ENCODE assay signal across 9 cellular contexts in genomic region chr17:46977750-46978488, GRCh38. TPM values are rescaled to one million over a fixed set of nuclear protein-coding genes. Genes with fewer than 3 reads are reported as not detected.
DNase-seq lines count a peak whose midpoint lies in the region; ATAC-seq and TF ChIP-seq lines count a peak whose summit lies in the region.
"Had no signal": no experiment of that assay in that cellular context is flagged by ENCODE, and none has a peak within 500 bp of the region (broad histone marks: within the 10 kb centered on the region; RNA-seq: fewer than 3 reads in every experiment).

No MANE protein-coding gene starts in this region.

- no peaks in the 10 kb centered on the region for H3K36me3 Mint-ChIP-seq in T-helper 1 cell treated with Interleukin-12 subunit alpha and Interleukin-12 subunit beta and Interleukin-4 antibody, amounts not matched to agents 30 μg/mL and 1 μg/mL, for 36 hours (ENCODE audit: low read depth)
- H3K36me3 Mint-ChIP-seq in WTC11: peaks cover 5% of the 10 kb centered on the region
- no peaks in the 10 kb centered on the region for H3K36me3 Mint-ChIP-seq in stimulated activated memory B cell treated with anti-CD40 and anti-IgM and Interleukin-4, amounts not matched to agents 10 μg/mL and 1 μg/mL and 100 μg/mL, for 72 hours

- DNase-seq in T-helper 1 cell: no peak
- DNase-seq in WTC11 (ENCODE audit: low spot score): no peak
- DNase-seq in prostate gland (ENCODE audit: low spot score): no peak
- DNase-seq in NCI-H510A treated with DMSO at 0.1 percent for 48 hours (lab: John Stamatoyannopoulos, UW): no peak

- peaks cover 35% of the 10 kb centered on the region for H3K27me3 ChIP-seq in iPS-18a (ENCODE audit: control insufficient read depth, insufficient read depth, low read length)
- H3K27me3 ChIP-seq in prostate gland (replicated peaks; ENCODE audit: insufficient read depth): no peaks in the 10 kb centered on the region

- H3K4me3 ChIP-seq in iPS-18a (ENCODE audit: low read length) (peak overlapping the region; percentile 60), prostate gland (peak overlapping the region in 1 of 2 donors; percentile 46)

- H3K4me1 Mint-ChIP-seq in T-helper 1 cell treated with Interleukin-12 subunit alpha and Interleukin-12 subunit beta and Interleukin-4 antibody, amounts not matched to agents 30 μg/mL and 1 μg/mL, for 36 hours (ENCODE audit: low read depth): peaks cover 6% of the 10 kb centered on the region
- H3K4me1 Mint-ChIP-seq in WTC11: peaks cover 38% of the 10 kb centered on the region
- H3K4me1 Mint-ChIP-seq in stimulated activated memory B cell treated with anti-CD40 and anti-IgM and Interleukin-4, amounts not matched to agents 10 μg/mL and 1 μg/mL and 100 μg/mL, for 72 hours: peaks cover 10% of the 10 kb centered on the region

- H3K36me3 ChIP-seq in iPS-18a (ENCODE audit: control insufficient read depth, low read depth, low read length) (no peaks in the 10 kb centered on the region), prostate gland (no peaks in the 10 kb centered on the region)

- H3K27ac ChIP-seq in iPS-18a (ENCODE audit: low read length) (no peak overlapping the region), prostate gland (no peak overlapping the region)

- no peak overlapping the region for H3K27ac Mint-ChIP-seq in T-helper 1 cell treated with Interleukin-12 subunit alpha and Interleukin-12 subunit beta and Interleukin-4 antibody, amounts not matched to agents 30 μg/mL and 1 μg/mL, for 36 hours
- 0 out of 2 replicates have a peak overlapping the region, but pooled peaks have one; percentile 31 for H3K27ac Mint-ChIP-seq in WTC11
- H3K27ac Mint-ChIP-seq in stimulated activated memory B cell treated with anti-CD40 and anti-IgM and Interleukin-4, amounts not matched to agents 10 μg/mL and 1 μg/mL and 100 μg/mL, for 72 hours: no peak overlapping the region

- H3K9me3 ChIP-seq in iPS-18a (ENCODE audit: control insufficient read depth, low read depth, low read length): no peaks in the 10 kb centered on the region
- H3K9me3 ChIP-seq in prostate gland: no peaks in the 10 kb centered on the region

- peak overlapping the region; percentile 55 for H3K4me3 Mint-ChIP-seq in T-helper 1 cell treated with Interleukin-12 subunit alpha and Interleukin-12 subunit beta and Interleukin-4 antibody, amounts not matched to agents 30 μg/mL and 1 μg/mL, for 36 hours
- H3K4me3 Mint-ChIP-seq in WTC11: peak overlapping the region; percentile 92
- peak overlapping the region; percentile 82 for H3K4me3 Mint-ChIP-seq in stimulated activated memory B cell treated with anti-CD40 and anti-IgM and Interleukin-4, amounts not matched to agents 10 μg/mL and 1 μg/mL and 100 μg/mL, for 72 hours

- intact Hi-C loops in prostate gland (cut with DNase I): no loop called here

- H3K27me3 Mint-ChIP-seq in T-helper 1 cell treated with Interleukin-12 subunit alpha and Interleukin-12 subunit beta and Interleukin-4 antibody, amounts not matched to agents 30 μg/mL and 1 μg/mL, for 36 hours (ENCODE audit: low read depth): peaks cover 58% of the 10 kb centered on the region
- peaks cover 31% of the 10 kb centered on the region for H3K27me3 Mint-ChIP-seq in WTC11 (ENCODE audit: low read depth)
- H3K27me3 Mint-ChIP-seq in stimulated activated memory B cell treated with anti-CD40 and anti-IgM and Interleukin-4, amounts not matched to agents 10 μg/mL and 1 μg/mL and 100 μg/mL, for 72 hours: peaks cover 43% of the 10 kb centered on the region

- POLR2A ChIA-PET in WTC11 (lab: Charles Lee): no interaction called here

- peak overlapping the region; percentile 35 for H3K9ac ChIP-seq in iPS-18a (ENCODE audit: low read length)

- no peak for TF ChIP-seq CTCF in WTC11 (IDR thresholded peaks at IDR 0.05)
- TF ChIP-seq CTCF in prostate gland (IDR thresholded peaks at IDR 0.05): no peak

- no peak for TF ChIP-seq POLR2A in prostate gland (IDR thresholded peaks at IDR 0.05)

- ATAC-seq in WTC11 (no peak), GM21529 (IDR thresholded peaks at IDR 0.05; ENCODE audit: unreplicated experiment) (no peak)
- ATAC-seq in stimulated activated memory B cell treated with anti-CD40 and anti-IgM and Interleukin-4, amounts not matched to agents 10 μg/mL and 1 μg/mL and 100 μg/mL, for 72 hours: no peak

- no peaks in the 10 kb centered on the region for H3K9me3 Mint-ChIP-seq in T-helper 1 cell treated with Interleukin-12 subunit alpha and Interleukin-12 subunit beta and Interleukin-4 antibody, amounts not matched to agents 30 μg/mL and 1 μg/mL, for 36 hours
- H3K9me3 Mint-ChIP-seq in WTC11: no peaks in the 10 kb centered on the region
- no peaks in the 10 kb centered on the region for H3K9me3 Mint-ChIP-seq in stimulated activated memory B cell treated with anti-CD40 and anti-IgM and Interleukin-4, amounts not matched to agents 10 μg/mL and 1 μg/mL and 100 μg/mL, for 72 hours

- WGBS in prostate gland: 19% methylated on average over 36 of the region's 36 CpGs

- H3K4me1 ChIP-seq in iPS-18a (ENCODE audit: control insufficient read depth, low read depth, low read length): peaks cover 20% of the 10 kb centered on the region
- peaks cover 3% of the 10 kb centered on the region for H3K4me1 ChIP-seq in prostate gland (replicated peaks)

- CTCF ChIA-PET in WTC11 (lab: Charles Lee): interaction anchor here (0.5 to 7.1 kb wide), 10 partner anchors 12 to 933 kb away, joined by 3 to 118 read pairs (median 6); no protein-coding TSS in a partner anchor

TF ChIP-seq in WTC11, 78 proteins besides CTCF, POLR2A, EP300 and RAD21:
- TF ChIP-seq GRHL2 (CRISPR knock-in tag; IDR thresholded peaks at IDR 0.05; ENCODE audit: insufficient replicate concordance, severe bottlenecking) (no peak), ETV6 (CRISPR knock-in tag; IDR thresholded peaks at IDR 0.05) (0 out of 2 replicates have a peak, but pooled peaks have one; percentile 12)

RNA-seq across cellular contexts. Expression of gene RPRML, which starts 1.1 kb away (rescaled TPM):
- 3.1 to 4.9 TPM (median 4.7 TPM) in 3 replicates for total RNA-seq in WTC11 (2021)
- 1 to 10 TPM in 1 of 2 donors, not detected in 1; 2.2 TPM for total RNA-seq in prostate gland
- total RNA-seq: dermis microvascular lymphatic vessel endothelial cell had no signal

RNA-seq across cellular contexts. Expression of gene GOSR2, which starts 55.0 kb away (rescaled TPM):
- total RNA-seq in WTC11 (2021) (37.6 to 45.8 TPM (median 40.1 TPM) in 3 replicates), prostate gland (10 to 100 TPM; 40.0 to 61.4 TPM)
